In genomic region chr11:67301951-67302516, GRCh38 we compare ENCODE assay signal across 8 cellular contexts. TPM values are rescaled to one million over a fixed set of nuclear protein-coding genes. Genes with fewer than 3 reads are reported as not detected.
DNase-seq lines count a peak whose midpoint lies in the region; ATAC-seq lines count a peak whose summit lies in the region.

No MANE protein-coding gene starts in this region.

- H3K27ac Mint-ChIP-seq in CD4-positive, CD25-positive, alpha-beta regulatory T cell: peak overlapping the region in 1 of 3 donors; percentile 68
- no peak overlapping the region for H3K27ac Mint-ChIP-seq in activated T-helper 1 cell treated with anti-CD3 and anti-CD28 coated beads, Interleukin-12 subunit alpha, Interleukin-12 subunit beta, Interleukin-2, Interleukin-4 antibody, amounts not matched to agents 30 ng/mL and 10 ng/mL and 1 ng/mL, durations not matched to agents 14 hours and 24 hours and 36 hours

- no peak for ATAC-seq in CD4-positive, CD25-positive, alpha-beta regulatory T cell (ENCODE audit: low read depth in 2 of 2)
- ATAC-seq in left cardiac atrium: peak; percentile 25 to 50
- ATAC-seq in GM18861 (IDR thresholded peaks at IDR 0.05; ENCODE audit: unreplicated experiment): no peak
- no peak for ATAC-seq in HG03469 (IDR thresholded peaks at IDR 0.05; ENCODE audit: unreplicated experiment)

- 14% methylated on average over 15 of the region's 15 CpGs for WGBS in HUES64

- peaks cover 34% of the 10 kb centered on the region for H3K36me3 ChIP-seq in CD4-positive, CD25-positive, alpha-beta regulatory T cell (ENCODE audit: control insufficient read depth, insufficient read depth, low read length)
- H3K36me3 ChIP-seq in HUES64 (ENCODE audit: insufficient read depth, low read length): peaks cover 26% of the 10 kb centered on the region

- H3K4me1 ChIP-seq in CD4-positive, CD25-positive, alpha-beta regulatory T cell (ENCODE audit: control insufficient read depth, insufficient read depth, low read length, poor library complexity, severe bottlenecking): peaks cover 27% of the 10 kb centered on the region
- peaks cover 16% of the 10 kb centered on the region for H3K4me1 ChIP-seq in HUES64 (ENCODE audit: insufficient read depth, low read length)

- peaks cover 5 to 39% (median 22%) of the 10 kb centered on the region in 4 donors for H3K4me1 Mint-ChIP-seq in CD4-positive, CD25-positive, alpha-beta regulatory T cell
- H3K4me1 Mint-ChIP-seq in activated T-helper 1 cell treated with anti-CD3 and anti-CD28 coated beads, Interleukin-12 subunit alpha, Interleukin-12 subunit beta, Interleukin-2, Interleukin-4 antibody, amounts not matched to agents 30 ng/mL and 10 ng/mL and 1 ng/mL, durations not matched to agents 14 hours and 24 hours and 36 hours (ENCODE audit: low read depth): peaks cover 14% of the 10 kb centered on the region

- DNase-seq in CD4-positive, CD25-positive, alpha-beta regulatory T cell: no peak
- DNase-seq in activated T-helper 1 cell treated with anti-CD3 and anti-CD28 coated beads, Interleukin-12 subunit alpha, Interleukin-12 subunit beta, Interleukin-2, Interleukin-4 antibody, amounts not matched to agents 30 ng/mL and 10 ng/mL and 1 ng/mL, durations not matched to agents 14 hours and 24 hours and 36 hours (ENCODE audit: low spot score): no peak
- no peak for DNase-seq in left cardiac atrium
- peak; percentile 85 for DNase-seq in retina
- no peak for DNase-seq in dedifferentiated amniotic fluid mesenchymal stem cell (ENCODE audit: extremely low spot score)

- H3K36me3 Mint-ChIP-seq in CD4-positive, CD25-positive, alpha-beta regulatory T cell: peaks cover 13% of the 10 kb centered on the region
- H3K36me3 Mint-ChIP-seq in activated T-helper 1 cell treated with anti-CD3 and anti-CD28 coated beads, Interleukin-12 subunit alpha, Interleukin-12 subunit beta, Interleukin-2, Interleukin-4 antibody, amounts not matched to agents 30 ng/mL and 10 ng/mL and 1 ng/mL, durations not matched to agents 14 hours and 24 hours and 36 hours (ENCODE audit: low read depth): peaks cover 17% of the 10 kb centered on the region

- no peaks in the 10 kb centered on the region for H3K27me3 ChIP-seq in CD4-positive, CD25-positive, alpha-beta regulatory T cell (ENCODE audit: control insufficient read depth, insufficient read depth, low read length)
- H3K27me3 ChIP-seq in HUES64 (ENCODE audit: insufficient read depth, low read length): peaks cover 11% of the 10 kb centered on the region

- peak overlapping the region; percentile 55 for H3K27ac ChIP-seq in CD4-positive, CD25-positive, alpha-beta regulatory T cell (ENCODE audit: insufficient read depth, low read length, poor library complexity, severe bottlenecking)
- peak overlapping the region; percentile 86; the same call in 1 of the 2 replicates for H3K27ac ChIP-seq in HUES64 (ENCODE audit: low read depth, low read length)

- H3K4me3 ChIP-seq in CD4-positive, CD25-positive, alpha-beta regulatory T cell (ENCODE audit: low read depth, low read length): no peak overlapping the region
- H3K4me3 ChIP-seq in HUES64 (ENCODE audit: low read length): peak overlapping the region; percentile 78

- peak overlapping the region; percentile 55 for H3K9ac ChIP-seq in HUES64 (ENCODE audit: low read depth, low read length)

- peak overlapping the region; percentile 69 to 83 (median 74) for H3K4me3 Mint-ChIP-seq in CD4-positive, CD25-positive, alpha-beta regulatory T cell
- H3K4me3 Mint-ChIP-seq in activated T-helper 1 cell treated with anti-CD3 and anti-CD28 coated beads, Interleukin-12 subunit alpha, Interleukin-12 subunit beta, Interleukin-2, Interleukin-4 antibody, amounts not matched to agents 30 ng/mL and 10 ng/mL and 1 ng/mL, durations not matched to agents 14 hours and 24 hours and 36 hours: peak overlapping the region; percentile 15

- H3K9me3 ChIP-seq in CD4-positive, CD25-positive, alpha-beta regulatory T cell (ENCODE audit: control insufficient read depth in 2 of 2, low read length in 2 of 2): no peaks in the 10 kb centered on the region
- H3K9me3 ChIP-seq in HUES64 (ENCODE audit: insufficient read depth, low read depth, low read length): no peaks in the 10 kb centered on the region

- intact Hi-C loops in activated T-helper 1 cell treated with anti-CD3 and anti-CD28 coated beads, Interleukin-12 subunit alpha, Interleukin-12 subunit beta, Interleukin-2, Interleukin-4 antibody, amounts not matched to agents 30 ng/mL and 10 ng/mL and 1 ng/mL, durations not matched to agents 14 hours and 24 hours and 36 hours (cut with micrococcal nuclease): loop anchor here (2.0 kb wide), 2 partner anchors 13 to 15 kb away; partner anchors contain the start of gene ANKRD13D
- intact Hi-C loops in left cardiac atrium (cut with DNase I): no loop called here

- H3K27me3 Mint-ChIP-seq in CD4-positive, CD25-positive, alpha-beta regulatory T cell: no peaks in the 10 kb centered on the region
- H3K27me3 Mint-ChIP-seq in activated T-helper 1 cell treated with anti-CD3 and anti-CD28 coated beads, Interleukin-12 subunit alpha, Interleukin-12 subunit beta, Interleukin-2, Interleukin-4 antibody, amounts not matched to agents 30 ng/mL and 10 ng/mL and 1 ng/mL, durations not matched to agents 14 hours and 24 hours and 36 hours (ENCODE audit: insufficient read depth): no peaks in the 10 kb centered on the region

- H3K9me3 Mint-ChIP-seq in CD4-positive, CD25-positive, alpha-beta regulatory T cell: no peaks in the 10 kb centered on the region
- H3K9me3 Mint-ChIP-seq in activated T-helper 1 cell treated with anti-CD3 and anti-CD28 coated beads, Interleukin-12 subunit alpha, Interleukin-12 subunit beta, Interleukin-2, Interleukin-4 antibody, amounts not matched to agents 30 ng/mL and 10 ng/mL and 1 ng/mL, durations not matched to agents 14 hours and 24 hours and 36 hours: peaks cover 1% of the 10 kb centered on the region

RNA-seq across cellular contexts. Expression of gene SSH3, which starts 1.3 kb away (rescaled TPM):
- 24.4 TPM for total RNA-seq in CD4-positive, CD25-positive, alpha-beta regulatory T cell
- 1 to 10 TPM; 2.3 to 7.1 (median 3.1) TPM for polyA plus RNA-seq in CD4-positive, CD25-positive, alpha-beta regulatory T cell
- 13.7 TPM for polyA plus RNA-seq in HUES64 (2013, experiment 1 of 2)
- 14.1 TPM for polyA plus RNA-seq in HUES64 (2013, experiment 2 of 2)
- total RNA-seq in activated T-helper 1 cell treated with anti-CD3 and anti-CD28 coated beads, Interleukin-12 subunit alpha, Interleukin-12 subunit beta, Interleukin-2, Interleukin-4 antibody, amounts not matched to agents 30 ng/mL and 10 ng/mL and 1 ng/mL, durations not matched to agents 14 hours and 24 hours and 36 hours: 9.2 and 9.4 TPM in 2 replicates
- 10 to 100 TPM; 18.1 to 22.2 TPM for total RNA-seq in left cardiac atrium

RNA-seq across cellular contexts. Expression of gene ANKRD13D, which starts 12.9 kb away (rescaled TPM):
- total RNA-seq in CD4-positive, CD25-positive, alpha-beta regulatory T cell: 158 TPM
- polyA plus RNA-seq in CD4-positive, CD25-positive, alpha-beta regulatory T cell: 10 to 100 TPM in 3 of 4 donors, 1 to 10 TPM in 1; 9.5 to 18.9 (median 12.6) TPM
- polyA plus RNA-seq in HUES64 (2013, experiment 1 of 2): 14.1 TPM
- polyA plus RNA-seq in HUES64 (2013, experiment 2 of 2): 13.9 TPM
- 124 and 129 TPM in 2 replicates for total RNA-seq in activated T-helper 1 cell treated with anti-CD3 and anti-CD28 coated beads, Interleukin-12 subunit alpha, Interleukin-12 subunit beta, Interleukin-2, Interleukin-4 antibody, amounts not matched to agents 30 ng/mL and 10 ng/mL and 1 ng/mL, durations not matched to agents 14 hours and 24 hours and 36 hours
- 10 to 100 TPM; 22.1 to 22.6 TPM for total RNA-seq in left cardiac atrium

RNA-seq across cellular contexts. Expression of gene GRK2, which starts 35.8 kb away (rescaled TPM):
- total RNA-seq in CD4-positive, CD25-positive, alpha-beta regulatory T cell: 295 TPM
- polyA plus RNA-seq in CD4-positive, CD25-positive, alpha-beta regulatory T cell: 10 to 100 TPM; 13.2 to 27.8 (median 19.3) TPM
- polyA plus RNA-seq in HUES64 (2013, experiment 1 of 2): 30.8 TPM
- polyA plus RNA-seq in HUES64 (2013, experiment 2 of 2): 34.2 TPM
- 249 and 250 TPM in 2 replicates for total RNA-seq in activated T-helper 1 cell treated with anti-CD3 and anti-CD28 coated beads, Interleukin-12 subunit alpha, Interleukin-12 subunit beta, Interleukin-2, Interleukin-4 antibody, amounts not matched to agents 30 ng/mL and 10 ng/mL and 1 ng/mL, durations not matched to agents 14 hours and 24 hours and 36 hours
- 10 to 100 TPM; 51.6 to 52.6 TPM for total RNA-seq in left cardiac atrium

RNA-seq across cellular contexts. Expression of gene POLD4, which starts 51.3 kb away (rescaled TPM):
- total RNA-seq in CD4-positive, CD25-positive, alpha-beta regulatory T cell: 60.6 TPM
- polyA plus RNA-seq in CD4-positive, CD25-positive, alpha-beta regulatory T cell: 100 to 1,000 TPM; 103 to 127 (median 118) TPM
- polyA plus RNA-seq in HUES64 (2013, experiment 1 of 2): 16.3 TPM
- polyA plus RNA-seq in HUES64 (2013, experiment 2 of 2): 19.7 TPM
- total RNA-seq in activated T-helper 1 cell treated with anti-CD3 and anti-CD28 coated beads, Interleukin-12 subunit alpha, Interleukin-12 subunit beta, Interleukin-2, Interleukin-4 antibody, amounts not matched to agents 30 ng/mL and 10 ng/mL and 1 ng/mL, durations not matched to agents 14 hours and 24 hours and 36 hours: 36.7 and 39.8 TPM in 2 replicates
- total RNA-seq in left cardiac atrium: 10 to 100 TPM; 54.5 to 59.3 TPM

Comparison
In these comparisons a context has a peak if more than half of its experiments do, and no peak if none do; other contexts are left out.
1. ATAC-seq: peak in left cardiac atrium (2 of 2); none in CD4-positive, CD25-positive, alpha-beta regulatory T cell (0 of 2), GM18861 (single experiment) and HG03469 (single experiment).